In genomic region chr9:126983767-126984166, GRCh38 we compare ENCODE assay signal across 21 cellular contexts.
"Had no signal": no experiment of that assay in that cellular context is flagged by ENCODE, and none has a peak within 500 bp of the region (broad histone marks: within the 10 kb centered on the region; RNA-seq: fewer than 3 reads in every experiment).

No MANE protein-coding gene starts in this region.

- H3K9me3 ChIP-seq: adrenal gland had no signal

- ATAC-seq: activated T-cell treated with anti-CD3 and anti-CD28 coated beads, Interleukin-2, amount 50 U/mL, for 72 hours had no signal

- H3K27ac ChIP-seq: adrenal gland had no signal

- H3K27ac Mint-ChIP-seq: activated B cell treated with CpG ODN at 0.5 μM for 24 hours; activated CD4-positive, alpha-beta T cell treated with anti-CD3 and anti-CD28 coated beads, Interleukin-2, amount 10 ng/mL, durations not matched to agents 24 days and 14 days; activated naive CD8-positive, alpha-beta T cell treated with anti-CD3 and anti-CD28 coated beads, Interleukin-2, amount 10 ng/mL, durations not matched to agents 7 days and 5 days; activated T-cell treated with anti-CD3 and anti-CD28 coated beads, Interleukin-2, amount 50 U/mL, for 72 hours had no signal

- H3K36me3 ChIP-seq: adrenal gland had no signal

- H3K27me3 Mint-ChIP-seq: activated B cell treated with CpG ODN at 0.5 μM for 24 hours had no signal

- DNase-seq: activated B cell treated with CpG ODN at 0.5 μM for 24 hours; activated CD4-positive, alpha-beta T cell treated with anti-CD3 and anti-CD28 coated beads for 1 hour; activated CD4-positive, alpha-beta T cell treated with anti-CD3 and anti-CD28 coated beads, Interleukin-2, amount 10 ng/mL, durations not matched to agents 24 days and 14 days; activated CD4-positive, alpha-beta T cell treated with anti-CD3 and anti-CD28 coated beads, Interleukin-2, amount 50 U/mL, for 48 hours; activated naive CD4-positive, alpha-beta T cell treated with anti-CD3 and anti-CD28 coated beads, Interleukin-2, amount 50 U/mL, for 16 hours; activated naive CD8-positive, alpha-beta T cell treated with anti-CD3 and anti-CD28 coated beads, Interleukin-2, amount 10 ng/mL, durations not matched to agents 7 days and 5 days; activated T-cell treated with anti-CD3 and anti-CD28 coated beads for 4 hours; activated T-cell treated with anti-CD3 and anti-CD28 coated beads, Interleukin-2, amount 50 U/mL, for 72 hours; adrenal gland; anterior cingulate cortex; central memory CD4-positive, alpha-beta T cell; Karpas-422; MM.1S; NCI-H1105 treated with DMSO at 0.1 percent for 48 hours; NCI-H1436 treated with DMSO at 0.1 percent for 48 hours; NCI-H187; NCI-H2081; NCI-H510A treated with DMSO at 0.1 percent for 48 hours; SHP77 treated with DMSO at 0.1 percent for 48 hours; T-helper 2 cell; T1000 had no signal

- H3K4me3 ChIP-seq: adrenal gland had no signal

- H3K4me3 Mint-ChIP-seq: activated B cell treated with CpG ODN at 0.5 μM for 24 hours; activated CD4-positive, alpha-beta T cell treated with anti-CD3 and anti-CD28 coated beads, Interleukin-2, amount 10 ng/mL, durations not matched to agents 24 days and 14 days; activated naive CD8-positive, alpha-beta T cell treated with anti-CD3 and anti-CD28 coated beads, Interleukin-2, amount 10 ng/mL, durations not matched to agents 7 days and 5 days; activated T-cell treated with anti-CD3 and anti-CD28 coated beads, Interleukin-2, amount 50 U/mL, for 72 hours had no signal

- H3K27me3 ChIP-seq: adrenal gland had no signal
